In the genomic region with DNA sequence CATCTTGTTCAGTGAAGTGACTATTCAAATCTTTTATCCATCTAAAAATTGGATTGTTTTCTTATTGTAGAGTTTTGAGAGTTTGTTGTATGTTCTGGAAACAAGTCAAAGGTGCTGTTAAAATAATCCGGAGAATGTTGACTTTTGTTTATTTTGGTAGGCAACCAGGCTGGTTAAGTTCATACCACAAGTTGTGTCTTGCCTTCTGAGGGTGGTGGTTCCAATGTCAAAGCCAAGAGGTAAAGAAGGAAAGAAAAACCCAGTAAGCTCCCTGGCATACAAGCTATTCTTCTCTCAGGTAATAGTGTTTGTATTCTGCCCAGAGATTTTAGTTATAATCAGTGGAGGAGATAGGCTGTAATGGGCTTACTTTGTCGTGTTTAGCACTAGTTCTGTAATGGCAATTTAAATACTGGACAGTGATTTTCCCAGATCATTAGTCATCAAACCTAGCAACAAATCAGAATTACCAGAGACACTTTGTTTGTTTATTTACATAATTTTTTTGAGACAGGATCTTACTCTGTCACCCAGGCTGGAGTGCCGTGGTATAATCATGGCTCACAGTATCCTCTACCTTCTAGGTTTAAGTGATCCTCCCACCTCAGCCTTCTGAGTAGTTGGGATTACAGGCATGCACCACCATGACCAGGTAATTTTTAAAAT, we compare ENCODE assay signal across 19 cellular contexts. TPM values are rescaled to one million over a fixed set of nuclear protein-coding genes. Genes with fewer than 3 reads are reported as not detected.
"Had no signal": no experiment of that assay in that cellular context is flagged by ENCODE, and none has a peak within 500 bp of the region (broad histone marks: within the 10 kb centered on the region; RNA-seq: fewer than 3 reads in every experiment).

No MANE protein-coding gene starts in this region.

- H3K27ac Mint-ChIP-seq: activated naive CD8-positive, alpha-beta T cell treated with anti-CD3 and anti-CD28 coated beads, Interleukin-2, amount 10 ng/mL, durations not matched to agents 7 days and 5 days; nephron; stimulated activated naive CD8-positive, alpha-beta T cell treated with anti-CD3 and anti-CD28 coated beads, Interleukin-15, Interleukin-2, amounts not matched to agents 100 ng/mL and 50 ng/mL, for 24 hours; type B pancreatic cell had no signal

- H3K36me3 Mint-ChIP-seq: activated naive CD8-positive, alpha-beta T cell treated with anti-CD3 and anti-CD28 coated beads, Interleukin-2, amount 10 ng/mL, durations not matched to agents 7 days and 5 days; type B pancreatic cell had no signal

- H3K9me3 Mint-ChIP-seq: activated naive CD8-positive, alpha-beta T cell treated with anti-CD3 and anti-CD28 coated beads, Interleukin-2, amount 10 ng/mL, durations not matched to agents 7 days and 5 days; nephron; stimulated activated naive CD8-positive, alpha-beta T cell treated with anti-CD3 and anti-CD28 coated beads, Interleukin-15, Interleukin-2, amounts not matched to agents 100 ng/mL and 50 ng/mL, for 24 hours; type B pancreatic cell had no signal

- ATAC-seq: right cardiac atrium had no signal

- DNase-seq: activated CD4-positive, alpha-beta T cell treated with anti-CD3 and anti-CD28 coated beads, Interleukin-2, amount 50 U/mL, for 1 hour; activated naive CD4-positive, alpha-beta T cell; activated naive CD8-positive, alpha-beta T cell treated with anti-CD3 and anti-CD28 coated beads, Interleukin-2, amount 10 ng/mL, durations not matched to agents 7 days and 5 days; anterior cingulate cortex; foreskin melanocyte; nucleus accumbens; right cardiac atrium; small intestine; stimulated activated CD4-positive, alpha-beta T cell treated with anti-CD3 and anti-CD28 coated beads, Interleukin-4, amount 100 ng/mL, for 24 hours; T-helper 2 cell had no signal

- H3K4me1 Mint-ChIP-seq: activated naive CD8-positive, alpha-beta T cell treated with anti-CD3 and anti-CD28 coated beads, Interleukin-2, amount 10 ng/mL, durations not matched to agents 7 days and 5 days had no signal

- H3K4me3 Mint-ChIP-seq: activated naive CD8-positive, alpha-beta T cell treated with anti-CD3 and anti-CD28 coated beads, Interleukin-2, amount 10 ng/mL, durations not matched to agents 7 days and 5 days; nephron; stimulated activated naive CD8-positive, alpha-beta T cell treated with anti-CD3 and anti-CD28 coated beads, Interleukin-15, Interleukin-2, amounts not matched to agents 100 ng/mL and 50 ng/mL, for 24 hours; type B pancreatic cell had no signal

RNA-seq across cellular contexts. Expression of gene CSRP3, which starts 15.1 kb away (rescaled TPM):
- total RNA-seq: activated CD8-positive, alpha-beta memory T cell treated with anti-CD3 and anti-CD28 coated beads for 36 hours; activated naive CD8-positive, alpha-beta T cell treated with anti-CD3 and anti-CD28 coated beads, Interleukin-2, amount 10 ng/mL, durations not matched to agents 7 days and 5 days; chondrocyte; dermis microvascular lymphatic vessel endothelial cell; lower leg skin; posterior vena cava; temporal lobe had no signal
